Comparison of ENCODE assay signal across 22 cellular contexts in the genomic region with DNA sequence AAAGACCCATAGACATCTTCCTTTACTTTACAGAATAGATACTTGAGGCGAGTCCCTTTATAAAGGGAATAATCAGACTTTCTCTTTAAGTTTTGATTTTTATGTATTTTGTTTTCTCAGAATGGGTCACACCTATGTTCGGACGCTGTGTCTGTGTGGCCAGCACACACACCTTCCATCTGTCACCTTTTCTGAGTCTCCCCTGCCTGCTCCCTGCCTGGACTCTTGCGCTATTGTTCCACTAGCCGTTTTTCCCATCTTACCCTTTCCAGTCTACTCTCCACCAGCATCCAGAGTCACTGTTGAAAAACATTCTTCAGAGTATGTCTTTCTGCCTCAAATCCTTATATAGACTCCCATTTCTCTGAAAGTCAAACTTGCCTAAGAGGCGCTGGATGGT.
DNase-seq lines count a peak whose midpoint lies in the region; ATAC-seq and TF ChIP-seq lines count a peak whose summit lies in the region.
"Had no signal": no experiment of that assay in that cellular context is flagged by ENCODE, and none has a peak within 500 bp of the region (broad histone marks: within the 10 kb centered on the region; RNA-seq: fewer than 3 reads in every experiment).

No MANE protein-coding gene starts in this region.

- H3K36me3 Mint-ChIP-seq in nephron (ENCODE audit: low read depth) = no peaks in the 10 kb centered on the region
- H3K36me3 Mint-ChIP-seq: activated naive CD8-positive, alpha-beta T cell; CD4-positive, alpha-beta memory T cell; stimulated activated naive B cell treated with anti-CD40 and anti-IgM and Interleukin-4, amounts not matched to agents 10 μg/mL and 1 μg/mL and 100 μg/mL, for 72 hours had no signal

- H3K4me1 ChIP-seq in SK-N-SH (ENCODE audit: control insufficient read depth in 1 of 2, insufficient read depth in 2 of 2, low read depth in 1 of 2, low read length in 1 of 2) = peaks cover 49 to 77% of the 10 kb centered on the region in 2 experiments
- H3K4me1 ChIP-seq in subcutaneous abdominal adipose tissue (ENCODE audit: control insufficient read depth in 5 of 5, insufficient read depth in 5 of 5, low read length in 5 of 5) = peaks cover 21 to 95% (median 70%) of the 10 kb centered on the region in 5 donors
- peaks cover 57% of the 10 kb centered on the region for H3K4me1 ChIP-seq in BE2C

- POLR2A ChIA-PET in SK-N-SH (lab: Yijun Ruan, JAX) = no interaction called here

- H3K27me3 ChIP-seq in SK-N-SH (ENCODE audit: insufficient read depth) = no peaks in the 10 kb centered on the region
- no peaks in the 10 kb centered on the region for H3K27me3 ChIP-seq in subcutaneous abdominal adipose tissue (ENCODE audit: control insufficient read depth in 5 of 5, insufficient read depth in 4 of 5, low read length in 5 of 5)
- H3K27me3 ChIP-seq in BE2C = no peaks in the 10 kb centered on the region
- H3K27me3 ChIP-seq: ascending aorta, tibial nerve had no signal

- peaks cover 3% of the 10 kb centered on the region for H3K27me3 Mint-ChIP-seq in nephron (ENCODE audit: low read depth)
- H3K27me3 Mint-ChIP-seq: activated naive CD8-positive, alpha-beta T cell; CD4-positive, alpha-beta memory T cell; stimulated activated naive B cell treated with anti-CD40 and anti-IgM and Interleukin-4, amounts not matched to agents 10 μg/mL and 1 μg/mL and 100 μg/mL, for 72 hours had no signal

- H3K36me3 ChIP-seq in SK-N-SH (replicated peaks in 1 of 2; ENCODE audit: control insufficient read depth in 1 of 2, insufficient read depth in 2 of 2, low read length in 1 of 2) (no peaks in the 10 kb centered on the region), subcutaneous abdominal adipose tissue (ENCODE audit: control insufficient read depth in 5 of 5, insufficient read depth in 5 of 5, low read length in 5 of 5) (no peaks in the 10 kb centered on the region), BE2C (no peaks in the 10 kb centered on the region; the same call in 1 of the 2 replicates)
- H3K36me3 ChIP-seq: ascending aorta, tibial nerve had no signal

- no peaks in the 10 kb centered on the region for H4K20me1 ChIP-seq in SK-N-SH (ENCODE audit: insufficient read depth)

- H3K4me1 Mint-ChIP-seq in nephron = peaks cover 96% of the 10 kb centered on the region
- H3K4me1 Mint-ChIP-seq: CD4-positive, alpha-beta memory T cell; stimulated activated naive B cell treated with anti-CD40 and anti-IgM and Interleukin-4, amounts not matched to agents 10 μg/mL and 1 μg/mL and 100 μg/mL, for 72 hours had no signal

- no peak overlapping the region for H3K4me3 Mint-ChIP-seq in nephron
- H3K4me3 Mint-ChIP-seq: activated naive CD8-positive, alpha-beta T cell; stimulated activated naive B cell treated with anti-CD40 and anti-IgM and Interleukin-4, amounts not matched to agents 10 μg/mL and 1 μg/mL and 100 μg/mL, for 72 hours had no signal

- H3K4me2 ChIP-seq in SK-N-SH = no peak overlapping the region

- H3K9me3 Mint-ChIP-seq in nephron = no peaks in the 10 kb centered on the region
- H3K9me3 Mint-ChIP-seq: CD4-positive, alpha-beta memory T cell; stimulated activated naive B cell treated with anti-CD40 and anti-IgM and Interleukin-4, amounts not matched to agents 10 μg/mL and 1 μg/mL and 100 μg/mL, for 72 hours had no signal

- no peaks in the 10 kb centered on the region for H3K79me2 ChIP-seq in SK-N-SH (ENCODE audit: insufficient read depth)

- H3K9me3 ChIP-seq in SK-N-SH = no peaks in the 10 kb centered on the region
- no peaks in the 10 kb centered on the region for H3K9me3 ChIP-seq in subcutaneous abdominal adipose tissue (ENCODE audit: control insufficient read depth in 5 of 5, low read length in 5 of 5)
- H3K9me3 ChIP-seq in BE2C = no peaks in the 10 kb centered on the region
- H3K9me3 ChIP-seq: ascending aorta, tibial nerve had no signal

- no peaks in the 10 kb centered on the region for H3K9me2 ChIP-seq in SK-N-SH

- H3F3A ChIP-seq in SK-N-SH (replicated peaks; ENCODE audit: insufficient read depth) = peaks cover 10% of the 10 kb centered on the region

- no peak for TF ChIP-seq CTCF in SK-N-SH (IDR thresholded peaks at IDR 0.05)
- no peak for TF ChIP-seq CTCF in coronary artery (IDR thresholded peaks at IDR 0.05)
- TF ChIP-seq CTCF in nephron (IDR thresholded peaks at IDR 0.05; ENCODE audit: unreplicated experiment in 3 of 3) = no peak
- TF ChIP-seq CTCF in BE2C (IDR thresholded peaks at IDR 0.05; ENCODE audit: low read depth, low read length) = no peak

- TF ChIP-seq EP300 in SK-N-SH (IDR thresholded peaks at IDR 0.05; ENCODE audit: borderline replicate concordance in 1 of 2, low read depth in 1 of 2, low read length in 1 of 2) = no peak

- H2AFZ ChIP-seq in SK-N-SH (ENCODE audit: low read depth) = no peak overlapping the region

- H3K27ac ChIP-seq in SK-N-SH (ENCODE audit: low read depth in 2 of 2, low read length in 1 of 2) = peak overlapping the region; percentile 78 to 90; a peak in 3 of 4 replicates
- peak overlapping the region; percentile 67 to 82 for H3K27ac ChIP-seq in coronary artery
- peak overlapping the region; percentile 47 for H3K27ac ChIP-seq in subcutaneous abdominal adipose tissue (ENCODE audit: low read depth, low read length)
- H3K27ac ChIP-seq: RWPE1 had no signal

- H3K4me3 ChIP-seq in SK-N-SH (ENCODE audit: low read depth in 2 of 2, low read length in 1 of 2) (no peak overlapping the region), coronary artery (no peak overlapping the region), subcutaneous abdominal adipose tissue (ENCODE audit: low read depth in 1 of 5, low read length in 5 of 5) (no peak overlapping the region), BE2C (ENCODE audit: low read depth, low read length) (no peak overlapping the region)
- H3K4me3 ChIP-seq: ascending aorta, tibial nerve had no signal

- CTCF ChIA-PET in SK-N-SH (lab: Yijun Ruan, JAX) = interaction anchor here (1.3 kb wide), 1 partner anchor 13 kb away, joined by 3 read pairs; no protein-coding TSS in a partner anchor

- 98% methylated on average over 6 of the region's 6 CpGs for WGBS in SK-N-SH (ENCODE audit: low lambda C conversion rate)

- no peak for ATAC-seq in SK-N-SH treated with all-trans-retinoic acid at 6 μM for 48 hours
- ATAC-seq in HG03457 (IDR thresholded peaks at IDR 0.05; ENCODE audit: unreplicated experiment) = no peak
- ATAC-seq: stimulated activated naive B cell treated with anti-CD40 and anti-IgM and Interleukin-4, amounts not matched to agents 10 μg/mL and 1 μg/mL and 100 μg/mL, for 72 hours had no signal

- H3K27ac Mint-ChIP-seq in nephron = peak overlapping the region; percentile 94 to 97 (median 97)
- H3K27ac Mint-ChIP-seq: activated naive CD8-positive, alpha-beta T cell; CD4-positive, alpha-beta memory T cell; stimulated activated naive B cell treated with anti-CD40 and anti-IgM and Interleukin-4, amounts not matched to agents 10 μg/mL and 1 μg/mL and 100 μg/mL, for 72 hours had no signal

- no peak for TF ChIP-seq RAD21 in SK-N-SH (IDR thresholded peaks at IDR 0.05; ENCODE audit: low read length)

- H3K9ac ChIP-seq in SK-N-SH (no peak overlapping the region), subcutaneous abdominal adipose tissue (ENCODE audit: low read length in 5 of 5) (no peak overlapping the region)

- DNase-seq in SK-N-SH = no peak
- DNase-seq in coronary artery (ENCODE audit: low spot score) = no peak
- no peak for DNase-seq in BE2C
- DNase-seq in anterior cingulate cortex (lab: John Stamatoyannopoulos, UW) = no peak
- DNase-seq: activated CD4-positive, alpha-beta T cell treated with anti-CD3 and anti-CD28 coated beads, Interleukin-2, amount 50 U/mL, for 48 hours; activated CD4-positive, CD25-positive, alpha-beta regulatory T cell; activated CD8-positive, alpha-beta memory T cell treated with anti-CD3 and anti-CD28 coated beads, Interleukin-2, amount 50 U/mL, for 4 hours; CD4-positive, alpha-beta memory T cell; NCI-H1105 treated with DMSO at 0.1 percent for 48 hours; NCI-H2029 treated with DMSO at 0.1 percent for 48 hours; stimulated activated CD4-positive, alpha-beta T cell treated with anti-CD3 and anti-CD28 coated beads, Interleukin-12 subunit alpha, Interleukin-12 subunit beta, amount 100 ng/mL, for 4 hours; stimulated activated CD4-positive, alpha-beta T cell treated with anti-CD3 and anti-CD28 coated beads, Interleukin-4, amount 100 ng/mL, for 24 hours; stimulated activated naive B cell treated with anti-CD40 and anti-IgM and Interleukin-4, amounts not matched to agents 10 μg/mL and 1 μg/mL and 100 μg/mL, for 72 hours; T1000 had no signal

TF ChIP-seq in SK-N-SH, 30 proteins besides CTCF, POLR2A, EP300 and RAD21 (continues in another document):
- no peak for TF ChIP-seq FOSL2 (IDR thresholded peaks at IDR 0.05; ENCODE audit: borderline replicate concordance, low read depth)
- no peak for TF ChIP-seq MAX (IDR thresholded peaks at IDR 0.05; ENCODE audit: low read depth)
- TF ChIP-seq, protein P1, sequence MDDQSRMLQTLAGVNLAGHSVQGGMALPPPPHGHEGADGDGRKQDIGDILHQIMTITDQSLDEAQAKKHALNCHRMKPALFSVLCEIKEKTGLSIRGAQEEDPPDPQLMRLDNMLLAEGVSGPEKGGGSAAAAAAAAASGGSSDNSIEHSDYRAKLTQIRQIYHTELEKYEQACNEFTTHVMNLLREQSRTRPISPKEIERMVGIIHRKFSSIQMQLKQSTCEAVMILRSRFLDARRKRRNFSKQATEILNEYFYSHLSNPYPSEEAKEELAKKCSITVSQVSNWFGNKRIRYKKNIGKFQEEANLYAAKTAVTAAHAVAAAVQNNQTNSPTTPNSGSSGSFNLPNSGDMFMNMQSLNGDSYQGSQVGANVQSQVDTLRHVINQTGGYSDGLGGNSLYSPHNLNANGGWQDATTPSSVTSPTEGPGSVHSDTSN (IDR thresholded peaks at IDR 0.05) = no peak

TF ChIP-seq in SK-N-SH treated with all-trans-retinoic acid at 6 μM for 48 hours, 23 proteins besides CTCF, POLR2A, EP300 and RAD21:
- TF ChIP-seq PPARA (CRISPR knock-in tag; IDR thresholded peaks at IDR 0.05; ENCODE audit: borderline replicate concordance) = no peak
- no peak for TF ChIP-seq ZFP3 (CRISPR knock-in tag; IDR thresholded peaks at IDR 0.05)
TF ChIP-seq in SK-N-SH treated with all-trans-retinoic acid at 6 μM for 48 hours: peak in this region for 0.
